ENCODE assay signal across 10 cellular contexts in the genomic region with DNA sequence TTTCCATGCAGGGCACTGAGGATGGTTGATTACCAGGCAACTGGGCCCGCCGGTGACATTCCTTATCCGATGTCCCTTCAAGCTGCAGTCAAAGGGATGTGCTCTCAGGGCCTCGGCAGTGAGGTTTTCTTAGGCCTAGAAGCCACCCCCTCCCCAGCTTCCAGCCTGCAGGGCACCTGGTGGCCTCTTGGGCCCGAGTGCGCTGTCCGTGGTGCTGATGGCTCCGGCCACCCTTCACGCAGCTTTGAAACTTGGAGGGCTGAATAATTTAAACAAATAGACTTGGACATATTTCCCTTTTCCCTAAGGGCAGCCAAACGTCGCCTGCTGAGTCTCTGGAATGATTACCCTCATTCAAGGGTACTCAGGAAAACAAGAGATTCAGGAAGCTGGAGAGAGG.
A peak's percentile ranks its signal among the peaks of the same experiment; 100 is the strongest.
DNase-seq lines count a peak whose midpoint lies in the region; ATAC-seq and TF ChIP-seq lines count a peak whose summit lies in the region.
"Had no signal": no experiment of that assay in that cellular context is flagged by ENCODE, and none has a peak within 500 bp of the region (broad histone marks: within the 10 kb centered on the region; RNA-seq: fewer than 3 reads in every experiment).

No MANE protein-coding gene starts in this region.

- CTCF ChIA-PET in RWPE1 (lab: Yijun Ruan, JAX): interaction anchor here (0.8 to 1.2 kb wide), 2 partner anchors 14 to 243 kb away, joined by 3 read pairs; no protein-coding TSS in a partner anchor

- H3K27ac ChIP-seq in RWPE1: no peak overlapping the region
- H3K27ac ChIP-seq: KMS-11, thoracic aorta had no signal

- DNase-seq in COR-L47 (lab: John Stamatoyannopoulos, UW): peak; percentile 60
- DNase-seq in HK-2 (ENCODE audit: unreplicated experiment): peak; percentile 57
- DNase-seq in RWPE1 (ENCODE audit: low spot score): peak; percentile 62
- peak; percentile 67 for DNase-seq in choroid plexus epithelial cell (ENCODE audit: low read depth)
- DNase-seq in medulla oblongata (ENCODE audit: extremely low spot score): peak; percentile 10
- DNase-seq in NCI-H1930 (lab: John Stamatoyannopoulos, UW): no peak

- H3K4me3 ChIP-seq in choroid plexus epithelial cell (ENCODE audit: low read depth, low read length): no peak overlapping the region
- H3K4me3 ChIP-seq: thoracic aorta had no signal

- POLR2A ChIA-PET in RWPE1 (lab: Yijun Ruan, JAX; ENCODE audit: low non-redundant PET): no interaction called here

- ATAC-seq in GM18858 (IDR thresholded peaks at IDR 0.05; ENCODE audit: unreplicated experiment) (no peak), HG03571 (IDR thresholded peaks at IDR 0.05; ENCODE audit: unreplicated experiment) (no peak)

- no peak; the same call in 1 of the 2 replicates for TF ChIP-seq CTCF in RWPE1 (conservative IDR thresholded peaks at IDR 0.05; ENCODE audit: low read depth)
- peak; percentile 62 for TF ChIP-seq CTCF in choroid plexus epithelial cell (conservative IDR thresholded peaks at IDR 0.05; ENCODE audit: low read depth, low read length)

Comparison
In these comparisons a context has a peak if more than half of its experiments do, and no peak if none do; other contexts are left out.
1. DNase-seq: peak in COR-L47 (single experiment), HK-2 (single experiment), RWPE1 (single experiment), choroid plexus epithelial cell (single experiment) and medulla oblongata (single experiment); none in NCI-H1930 (0 of 2).